In the genomic region with DNA sequence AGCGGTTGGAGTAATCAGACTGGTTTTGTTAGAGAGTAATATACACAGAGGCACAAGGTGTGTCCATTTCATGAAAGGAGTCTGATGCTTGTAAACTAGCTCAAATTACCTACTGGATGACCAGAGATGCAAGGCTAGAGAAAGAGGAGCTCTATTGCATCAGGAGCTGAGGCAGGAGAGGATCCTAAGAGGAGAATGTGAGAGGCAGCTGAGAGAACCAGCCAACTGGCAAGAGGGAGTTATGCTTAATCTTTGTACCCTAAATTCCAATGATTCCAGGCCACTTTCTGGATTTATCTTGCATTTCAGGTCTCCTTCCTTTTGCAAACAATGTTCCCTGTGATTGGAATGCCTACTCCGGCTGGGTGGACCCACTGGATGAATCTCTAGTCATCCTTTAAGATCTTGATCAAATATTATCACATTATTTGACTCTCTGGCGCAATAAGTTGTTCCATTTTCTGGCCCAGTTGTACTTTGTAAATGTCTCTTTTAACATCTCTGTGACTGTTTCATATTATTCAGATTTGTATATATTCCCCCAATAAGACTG, we compare ENCODE assay signal across 14 cellular contexts. TPM values are rescaled to one million over a fixed set of nuclear protein-coding genes. Genes with fewer than 3 reads are reported as not detected.
DNase-seq lines count a peak whose midpoint lies in the region; TF ChIP-seq lines count a peak whose summit lies in the region.
"Had no signal": no experiment of that assay in that cellular context is flagged by ENCODE, and none has a peak within 500 bp of the region (broad histone marks: within the 10 kb centered on the region; RNA-seq: fewer than 3 reads in every experiment).

No MANE protein-coding gene starts in this region.

- H3K27ac ChIP-seq in SJCRH30, result no peak overlapping the region
- H3K27ac ChIP-seq: SK-N-MC had no signal

- H3K9me3 ChIP-seq in SJCRH30 (replicated peaks), result no peaks in the 10 kb centered on the region

- peak overlapping the region; percentile 86 for H3K27ac Mint-ChIP-seq in type B pancreatic cell

- no peak overlapping the region for H3K4me3 ChIP-seq in SJCRH30
- H3K4me3 ChIP-seq: SK-N-MC had no signal

- H3K4me3 Mint-ChIP-seq in type B pancreatic cell, result no peak overlapping the region

- DNase-seq in SIG-M5 treated with dmso at 0.1 percent for 504 hours (lab: John Stamatoyannopoulos, UW; ENCODE audit: unreplicated experiment) (peak; percentile 37), SIG-M5 (lab: John Stamatoyannopoulos, UW) (no peak), SJCRH30 (peak; percentile 5 to 31), iris pigment epithelial cell (ENCODE audit: low read depth) (peak; percentile 11), type B pancreatic cell (ENCODE audit: extremely low spot score, unreplicated experiment) (no peak), GM13976 (ENCODE audit: low spot score) (no peak), SK-N-DZ (ENCODE audit: low spot score) (no peak), CD1c-positive myeloid dendritic cell (ENCODE audit: extremely low spot score) (no peak)
- DNase-seq: activated CD4-positive, CD25-positive, alpha-beta regulatory T cell; activated T-cell treated with anti-CD3 and anti-CD28 coated beads, Interleukin-2, amount 50 U/mL, for 48 hours; NCI-H526 treated with DMSO at 0.1 percent for 48 hours; occipital lobe; stimulated activated CD4-positive, alpha-beta T cell treated with anti-CD3 and anti-CD28 coated beads, Interleukin-15, amount 100 ng/mL, for 24 hours had no signal

- no peaks in the 10 kb centered on the region for H3K36me3 Mint-ChIP-seq in type B pancreatic cell

- H3K27me3 Mint-ChIP-seq in type B pancreatic cell, result no peaks in the 10 kb centered on the region

- H3K36me3 ChIP-seq in SJCRH30, result no peaks in the 10 kb centered on the region

- no peak for TF ChIP-seq CTCF in type B pancreatic cell (conservative IDR thresholded peaks at IDR 0.05)
- no peak for TF ChIP-seq CTCF in GM13976 (IDR thresholded peaks at IDR 0.05; ENCODE audit: borderline replicate concordance, control extremely low read depth, extremely low read depth, insufficient read depth, missing control alignments)

- in situ Hi-C loops in GM13976 (cut with MboI; ENCODE audit: low sequenced_read_pairs, unreplicated experiment), result no loop called here

- peaks cover 11% of the 10 kb centered on the region for H3K4me1 Mint-ChIP-seq in type B pancreatic cell (ENCODE audit: unreplicated experiment)

- H3K4me1 ChIP-seq in SJCRH30, result 0 out of 2 replicates have a peak, but pooled peaks cover 4% of the 10 kb centered on the region

- no peaks in the 10 kb centered on the region for H3K27me3 ChIP-seq in SJCRH30

- no peaks in the 10 kb centered on the region for H3K9me3 Mint-ChIP-seq in type B pancreatic cell

RNA-seq across cellular contexts. Expression of gene PTPN12, which starts 57.5 kb away (rescaled TPM):
- total RNA-seq in SJCRH30 (2014; rRNA removed; shearing (Covaris generic)), result 37.5 and 47.0 TPM in 2 replicates
- 69.1 and 76.7 TPM in 2 replicates for total RNA-seq in type B pancreatic cell (ENCODE audit: low replicate concordance)
- polyA plus RNA-seq in SK-N-DZ (2014; cell fraction: cytosol; rRNA removed), result 22.3 and 22.6 TPM in 2 replicates
- polyA plus RNA-seq in SK-N-DZ (2014; cell fraction: nucleus; rRNA removed), result 28.7 and 45.2 TPM in 2 replicates

Comparison
In these comparisons a context has a peak if more than half of its experiments do, and no peak if none do; other contexts are left out.
1. DNase-seq: peak in SIG-M5 treated with dmso at 0.1 percent for 504 hours (single experiment), SJCRH30 (2 of 2) and iris pigment epithelial cell (single experiment); none in SIG-M5 (single experiment), type B pancreatic cell (single experiment), GM13976 (single experiment), SK-N-DZ (single experiment) and CD1c-positive myeloid dendritic cell (single experiment).